ENCODE assay signal across 8 cellular contexts in the genomic region with DNA sequence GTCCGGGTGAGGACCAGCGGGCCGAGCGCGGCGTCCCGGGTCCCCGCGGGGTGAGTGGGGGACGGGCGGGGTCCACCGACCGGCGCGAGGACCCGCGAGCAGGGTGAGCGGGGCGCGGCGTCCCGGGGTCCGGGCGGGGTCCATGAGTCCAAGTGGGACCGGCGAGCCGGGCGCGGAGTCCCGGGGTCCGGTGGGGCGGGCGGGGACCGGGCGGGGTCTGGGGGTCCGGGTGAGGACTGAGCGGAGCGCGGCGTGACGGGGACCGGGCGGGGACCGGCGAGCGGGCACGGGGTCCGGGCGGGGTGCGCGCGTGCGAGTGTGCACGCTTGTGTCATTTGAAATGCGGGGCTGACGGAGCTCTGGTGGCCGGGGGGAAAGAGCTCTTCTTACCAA. TPM values are rescaled to one million over a fixed set of nuclear protein-coding genes. Genes with fewer than 3 reads are reported as not detected.
A peak's percentile ranks its signal among the peaks of the same experiment; 100 is the strongest.
DNase-seq lines count a peak whose midpoint lies in the region; ATAC-seq and TF ChIP-seq lines count a peak whose summit lies in the region.

No MANE protein-coding gene starts in this region.

- no peak for TF ChIP-seq EP300 in gastroesophageal sphincter (IDR thresholded peaks at IDR 0.05)

- intact Hi-C loops in activated CD4-positive, alpha-beta memory T cell treated with anti-CD3 and anti-CD28 coated beads for 36 hours (cut with micrococcal nuclease): no loop called here

- ATAC-seq in gastroesophageal sphincter: peak; percentile 17

- H3K4me1 ChIP-seq in gastroesophageal sphincter (peaks cover 6 to 62% (median 6%) of the 10 kb centered on the region in 3 donors), rectal smooth muscle tissue (ENCODE audit: control insufficient read depth, insufficient read depth, low read length) (peaks cover 6% of the 10 kb centered on the region)

- no peaks in the 10 kb centered on the region for H3K36me3 ChIP-seq in H7 (replicated peaks; ENCODE audit: control insufficient read depth, insufficient read depth, low read length)
- H3K36me3 ChIP-seq in gastroesophageal sphincter: no peaks in the 10 kb centered on the region
- H3K36me3 ChIP-seq in rectal smooth muscle tissue (ENCODE audit: control insufficient read depth, insufficient read depth, low read length): no peaks in the 10 kb centered on the region

- H3K36me3 Mint-ChIP-seq in activated CD4-positive, alpha-beta memory T cell treated with anti-CD3 and anti-CD28 coated beads for 36 hours: no peaks in the 10 kb centered on the region

- H3K9me3 ChIP-seq in gastroesophageal sphincter: no peaks in the 10 kb centered on the region

- H3K4me3 Mint-ChIP-seq in activated CD4-positive, alpha-beta memory T cell treated with anti-CD3 and anti-CD28 coated beads for 36 hours: peak overlapping the region; percentile 73

- POLR2A ChIA-PET in activated CD4-positive, alpha-beta memory T cell treated with anti-CD3 and anti-CD28 coated beads for 36 hours (lab: Charles Lee): interaction anchor here (1.2 kb wide), 2 partner anchors 146 to 220 kb away, joined by 3 to 5 read pairs; no protein-coding TSS in a partner anchor

- DNase-seq in H7 (no peak), iPS-NIHi7 (ENCODE audit: extremely low spot score) (no peak), LoVo (ENCODE audit: low spot score) (no peak), HuH-7.5 (ENCODE audit: low spot score) (no peak), NCI-H446 treated with DMSO at 0.1 percent for 48 hours (lab: John Stamatoyannopoulos, UW) (no peak)
- peak; percentile 18 for DNase-seq in activated CD4-positive, alpha-beta memory T cell treated with anti-CD3 and anti-CD28 coated beads for 36 hours

- H3K27ac Mint-ChIP-seq in activated CD4-positive, alpha-beta memory T cell treated with anti-CD3 and anti-CD28 coated beads for 36 hours: no peak overlapping the region

- H3K9me3 Mint-ChIP-seq in activated CD4-positive, alpha-beta memory T cell treated with anti-CD3 and anti-CD28 coated beads for 36 hours: no peaks in the 10 kb centered on the region

- peaks cover 22% of the 10 kb centered on the region for H3K4me1 Mint-ChIP-seq in activated CD4-positive, alpha-beta memory T cell treated with anti-CD3 and anti-CD28 coated beads for 36 hours (ENCODE audit: low read depth)

- TF ChIP-seq POLR2A in gastroesophageal sphincter (IDR thresholded peaks at IDR 0.05): no peak

- no peak for TF ChIP-seq CTCF in gastroesophageal sphincter (IDR thresholded peaks at IDR 0.05)

- peak overlapping the region; percentile 84 to 96 (median 88) for H3K27ac ChIP-seq in gastroesophageal sphincter
- peak overlapping the region; percentile 76 for H3K27ac ChIP-seq in rectal smooth muscle tissue (ENCODE audit: low read depth, low read length)

- peaks cover 69% of the 10 kb centered on the region for H3K27me3 Mint-ChIP-seq in activated CD4-positive, alpha-beta memory T cell treated with anti-CD3 and anti-CD28 coated beads for 36 hours

- H3K27me3 ChIP-seq in H7 (ENCODE audit: control insufficient read depth, insufficient read depth, low read length) (peaks cover 12% of the 10 kb centered on the region), gastroesophageal sphincter (no peaks in the 10 kb centered on the region), rectal smooth muscle tissue (ENCODE audit: control insufficient read depth, insufficient read depth, low read length) (no peaks in the 10 kb centered on the region)

- no peak overlapping the region for H3K9ac ChIP-seq in rectal smooth muscle tissue (ENCODE audit: low read length)

- WGBS in gastroesophageal sphincter (ENCODE audit: low coverage in 1 of 2), 2 donors: 0% methylated on average over 8 to 9 of the region's 57 CpGs

- H3K4me3 ChIP-seq in H7 (ENCODE audit: insufficient read depth, low read depth, low read length): peak overlapping the region; percentile 66
- peak overlapping the region; percentile 74 to 91 for H3K4me3 ChIP-seq in gastroesophageal sphincter
- peak overlapping the region; percentile 68 for H3K4me3 ChIP-seq in rectal smooth muscle tissue (ENCODE audit: low read length)

- CTCF ChIA-PET in activated CD4-positive, alpha-beta memory T cell treated with anti-CD3 and anti-CD28 coated beads for 36 hours (lab: Charles Lee): interaction anchor here (0.6 to 1.9 kb wide), 3 partner anchors 12 to 17 kb away, joined by 3 to 5 read pairs (median 3); no protein-coding TSS in a partner anchor

RNA-seq across cellular contexts. Expression of a gene that starts 0.8 kb away (rescaled TPM):
- 6.4 and 8.5 TPM in 2 replicates for total RNA-seq in H7 (2014; rRNA removed; shearing (Covaris generic))
- total RNA-seq in activated CD4-positive, alpha-beta memory T cell treated with anti-CD3 and anti-CD28 coated beads for 36 hours: 100 to 1,000 TPM; 109 to 113 TPM
- total RNA-seq in gastroesophageal sphincter: 100 to 1,000 TPM in 3 of 4 donors, 10 to 100 TPM in 1; 82.4 to 122 (median 110) TPM
